In genomic region chr5:33115467-33115866, GRCh38 we compare ENCODE assay signal across 17 cellular contexts.
A peak's percentile ranks its signal among the peaks of the same experiment; 100 is the strongest.
DNase-seq lines count a peak whose midpoint lies in the region; ATAC-seq and TF ChIP-seq lines count a peak whose summit lies in the region.
"Had no signal": no experiment of that assay in that cellular context is flagged by ENCODE, and none has a peak within 500 bp of the region (broad histone marks: within the 10 kb centered on the region; RNA-seq: fewer than 3 reads in every experiment).

No MANE protein-coding gene starts in this region.

- no peak for TF ChIP-seq POLR2A in erythroblast (IDR thresholded peaks at IDR 0.05; ENCODE audit: low read length)

- peak; percentile 50 for ATAC-seq in left lobe of liver
- ATAC-seq: CD8-positive, alpha-beta T cell; GM12878 had no signal

- DNase-seq in M059J (ENCODE audit: low read depth) (peak; percentile 46), left lobe of liver (ENCODE audit: low spot score) (no peak), erythroblast (lab: John Stamatoyannopoulos, UW) (no peak), DMS153 (lab: John Stamatoyannopoulos, UW) (no peak), RKO (ENCODE audit: low spot score) (no peak)
- DNase-seq: 8988T; AML-193; Caco-2; Calu3; CD4-positive, alpha-beta T cell; CD8-positive, alpha-beta T cell; DMS53; DMS79; DND-41; EL; GDM1 had no signal
